17 cellular contexts compared by ENCODE assay signal in genomic region chr3:51683566-51683965, GRCh38.
"Had no signal": no experiment of that assay in that cellular context is flagged by ENCODE, and none has a peak within 500 bp of the region (broad histone marks: within the 10 kb centered on the region; RNA-seq: fewer than 3 reads in every experiment).

No MANE protein-coding gene starts in this region.

- H3K27ac ChIP-seq: pancreas had no signal

- H3K4me3 Mint-ChIP-seq: activated CD4-positive, alpha-beta T cell treated with anti-CD3 and anti-CD28 coated beads for 36 hours; activated naive CD8-positive, alpha-beta T cell treated with anti-CD3 and anti-CD28 coated beads, Interleukin-2, amount 10 ng/mL, durations not matched to agents 7 days and 5 days; neural crest cell had no signal

- H3K27me3 Mint-ChIP-seq: activated CD4-positive, alpha-beta T cell treated with anti-CD3 and anti-CD28 coated beads for 36 hours; activated naive CD8-positive, alpha-beta T cell treated with anti-CD3 and anti-CD28 coated beads, Interleukin-2, amount 10 ng/mL, durations not matched to agents 7 days and 5 days had no signal

- H3K27me3 ChIP-seq: left lung, pancreas had no signal

- H3K9me3 Mint-ChIP-seq: activated naive CD8-positive, alpha-beta T cell treated with anti-CD3 and anti-CD28 coated beads, Interleukin-2, amount 10 ng/mL, durations not matched to agents 7 days and 5 days; neural crest cell had no signal

- H3K4me3 ChIP-seq: left lung, pancreas had no signal

- H3K9me3 ChIP-seq: left lung, pancreas had no signal

- DNase-seq: activated CD4-positive, alpha-beta T cell treated with anti-CD3 and anti-CD28 coated beads for 36 hours; activated gamma-delta T cell; activated naive CD8-positive, alpha-beta T cell treated with anti-CD3 and anti-CD28 coated beads, Interleukin-2, amount 10 ng/mL, durations not matched to agents 7 days and 5 days; activated T-cell treated with anti-CD3 and anti-CD28 coated beads, Interleukin-2, amount 50 U/mL, for 1 hour; anterior cingulate cortex; foreskin melanocyte; head of caudate nucleus; mesendoderm; SHP77; stimulated activated CD4-positive, alpha-beta T cell treated with anti-CD3 and anti-CD28 coated beads, Interleukin-2, amount 100 ng/mL, for 24 hours; stimulated activated naive CD4-positive, alpha-beta T cell; substantia nigra; T-helper 9 cell; trophoblast cell had no signal

- H3K36me3 ChIP-seq: pancreas had no signal

- H3K4me1 ChIP-seq: pancreas had no signal
